In the genomic region with DNA sequence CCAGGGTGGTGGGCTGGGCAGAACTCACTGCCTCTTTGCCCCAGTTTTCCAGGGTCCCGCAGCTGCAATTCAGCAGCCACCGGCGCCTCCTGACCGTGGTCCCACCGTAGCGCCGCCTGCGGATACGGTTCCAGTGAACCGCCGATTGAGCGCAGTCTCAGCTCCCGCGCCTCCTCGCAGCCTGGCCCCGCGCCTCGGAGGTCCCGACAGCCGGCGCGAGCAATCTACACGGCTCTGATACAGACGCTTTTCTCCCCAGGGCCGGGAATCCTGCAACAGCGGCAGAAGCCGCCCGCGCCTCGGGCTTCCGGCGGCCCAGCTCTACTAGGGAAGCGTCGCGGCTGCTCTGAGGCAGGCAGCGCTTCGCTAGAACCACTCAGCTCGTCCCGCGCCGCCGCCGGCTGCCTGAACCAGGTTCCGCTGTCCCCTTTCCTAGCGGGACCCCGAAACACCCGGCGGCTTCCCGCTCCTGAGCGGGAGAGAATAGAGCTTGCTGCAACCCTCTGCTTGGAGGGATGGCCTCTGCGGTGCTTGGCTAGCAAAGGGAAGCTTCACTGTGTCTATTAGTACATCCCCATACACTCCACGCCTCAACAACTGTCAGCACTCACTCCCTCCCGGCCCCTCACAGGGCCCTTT, we compare ENCODE assay signal across 8 cellular contexts. TPM values are rescaled to one million over a fixed set of nuclear protein-coding genes. Genes with fewer than 3 reads are reported as not detected.
A peak's percentile ranks its signal among the peaks of the same experiment; 100 is the strongest.
DNase-seq lines count a peak whose midpoint lies in the region; ATAC-seq and TF ChIP-seq lines count a peak whose summit lies in the region.

No MANE protein-coding gene starts in this region.

- peaks cover 70% of the 10 kb centered on the region for H4K20me1 ChIP-seq in BLaER1

- H3K4ac ChIP-seq in mesenchymal stem cell (ENCODE audit: low read depth in 1 of 2, low read length in 2 of 2) = no peak overlapping the region

- H3K27ac ChIP-seq in BLaER1 (no peak overlapping the region), coronary artery (no peak overlapping the region), mesenchymal stem cell (ENCODE audit: low read length, poor library complexity, severe bottlenecking) (no peak overlapping the region), aorta (ENCODE audit: low read depth in 1 of 2, low read length in 2 of 2) (no peak overlapping the region)

- H3K23ac ChIP-seq in mesenchymal stem cell (ENCODE audit: low read length in 2 of 2) = peak overlapping the region in 1 of 2 experiments; percentile 91

- no peak overlapping the region for H2BK12ac ChIP-seq in mesenchymal stem cell (ENCODE audit: low read length in 2 of 2)

- H3K4me1 ChIP-seq in BLaER1 (peaks cover 29% of the 10 kb centered on the region), mesenchymal stem cell (ENCODE audit: control insufficient read depth, insufficient read depth, low read depth, low read length) (peaks cover 40% of the 10 kb centered on the region), aorta (ENCODE audit: control insufficient read depth in 1 of 2, insufficient read depth in 2 of 2, low read length in 2 of 2) (peaks cover 0 to 2% of the 10 kb centered on the region in 2 donors)

- ATAC-seq in aorta (ENCODE audit: low FRiP score) (peak; percentile 55), HG03280 (IDR thresholded peaks at IDR 0.05; ENCODE audit: unreplicated experiment) (no peak)

- no peak overlapping the region for H4K8ac ChIP-seq in mesenchymal stem cell (ENCODE audit: low read length)

- intact Hi-C loops in aorta (cut with DNase I) = no loop called here

- H3K4me2 ChIP-seq in BLaER1 = peak overlapping the region; percentile 55
- H3K4me2 ChIP-seq in mesenchymal stem cell (ENCODE audit: low read length, poor library complexity, severe bottlenecking) = peak overlapping the region; percentile 88

- no peak overlapping the region for H2BK15ac ChIP-seq in mesenchymal stem cell (ENCODE audit: low read depth, poor library complexity, severe bottlenecking)

- no peak overlapping the region for H2BK5ac ChIP-seq in mesenchymal stem cell (ENCODE audit: low read depth, low read length, poor library complexity, severe bottlenecking)

- no peak overlapping the region for H2BK120ac ChIP-seq in mesenchymal stem cell (ENCODE audit: low read depth, low read length)

- peak overlapping the region; percentile 37 for H2AFZ ChIP-seq in mesenchymal stem cell (ENCODE audit: low read depth, low read length)

- H3K9ac ChIP-seq in BLaER1 (no peak overlapping the region), mesenchymal stem cell (ENCODE audit: low read length) (no peak overlapping the region)

- H4K91ac ChIP-seq in mesenchymal stem cell (ENCODE audit: low read length) = no peak overlapping the region

- H3K27me3 ChIP-seq in BLaER1 (peaks cover 80% of the 10 kb centered on the region), mesenchymal stem cell (ENCODE audit: control insufficient read depth in 1 of 2, insufficient read depth in 1 of 2, low read length in 2 of 2) (peaks cover 74 to 88% of the 10 kb centered on the region in 2 experiments), aorta (ENCODE audit: control insufficient read depth in 1 of 2, insufficient read depth in 2 of 2, low read length in 1 of 2) (no peaks in the 10 kb centered on the region)

- H3K79me1 ChIP-seq in mesenchymal stem cell (replicated peaks; ENCODE audit: low read length, poor library complexity, severe bottlenecking) = no peaks in the 10 kb centered on the region

- no peak overlapping the region for H2AK5ac ChIP-seq in mesenchymal stem cell (ENCODE audit: low read length, severe bottlenecking)

- H3K36me3 ChIP-seq in BLaER1 = no peaks in the 10 kb centered on the region
- H3K36me3 ChIP-seq in mesenchymal stem cell (ENCODE audit: control insufficient read depth in 1 of 2, insufficient read depth in 2 of 2, low read depth in 1 of 2, low read length in 2 of 2) = no peaks in the 10 kb centered on the region
- H3K36me3 ChIP-seq in aorta (ENCODE audit: control insufficient read depth in 1 of 2, insufficient read depth in 2 of 2, low read length in 1 of 2) = no peaks in the 10 kb centered on the region

- peak overlapping the region in 1 of 2 experiments; percentile 39 for H3K14ac ChIP-seq in mesenchymal stem cell (ENCODE audit: low read length in 2 of 2)

- TF ChIP-seq CTCF in NB4 (IDR thresholded peaks at IDR 0.05; ENCODE audit: low read depth, low read length) = no peak
- TF ChIP-seq CTCF in coronary artery (IDR thresholded peaks at IDR 0.05) = no peak

- 4% methylated on average over 53 of the region's 53 CpGs for WGBS in mesenchymal stem cell
- 4 to 5% methylated on average over 46 to 53 of the region's 53 CpGs for WGBS in aorta, 2 donors

- DNase-seq in NB4 (ENCODE audit: low read depth) = peak; percentile 76
- DNase-seq in coronary artery (ENCODE audit: low spot score) = peak; percentile 66
- DNase-seq in mesenchymal stem cell = peak; percentile 36
- peak in 1 of 2 donors; percentile 81 for DNase-seq in aorta
- DNase-seq in SIG-M5 treated with dmso at 0.1 percent for 504 hours (lab: John Stamatoyannopoulos, UW; ENCODE audit: unreplicated experiment) = no peak
- DNase-seq in activated CD4-positive, CD25-positive, alpha-beta regulatory T cell treated with anti-CD3 and anti-CD28 coated beads, Interleukin-2, amount 50 U/mL, for 72 hours = no peak

- no peak overlapping the region for H3K18ac ChIP-seq in mesenchymal stem cell (ENCODE audit: low read depth in 1 of 2, low read length in 2 of 2)

- H3K4me3 ChIP-seq in BLaER1 (peak overlapping the region; percentile 50), NB4 (ENCODE audit: low read depth, low read length) (peak overlapping the region; percentile 21), coronary artery (peak overlapping the region; percentile 65), mesenchymal stem cell (ENCODE audit: insufficient read depth in 1 of 2, low read depth in 1 of 2, low read length in 2 of 2) (peak overlapping the region; percentile 54 to 66), aorta (ENCODE audit: low read length in 2 of 2) (peak overlapping the region in 1 of 2 donors; percentile 3)

- H3K9me3 ChIP-seq in BLaER1 (peaks cover 3% of the 10 kb centered on the region; the same call in 1 of the 2 replicates), mesenchymal stem cell (ENCODE audit: control insufficient read depth, low read length) (no peaks in the 10 kb centered on the region), aorta (ENCODE audit: control insufficient read depth, low read length) (no peaks in the 10 kb centered on the region)

- TF ChIP-seq POLR2A in NB4 (IDR thresholded peaks at IDR 0.05; ENCODE audit: extremely low read depth, insufficient read length) = no peak

RNA-seq across cellular contexts. Expression of a gene that starts 3.1 kb away (rescaled TPM):
- not detected for polyA plus RNA-seq in mesenchymal stem cell (2013, experiment 1 of 2)
- 0.04 TPM for polyA plus RNA-seq in mesenchymal stem cell (2013, experiment 2 of 2)
- total RNA-seq in aorta = not detected
- polyA plus RNA-seq in aorta = not detected

RNA-seq across cellular contexts. Expression of a gene that starts 3.2 kb away (rescaled TPM):
- 0.07 TPM for polyA plus RNA-seq in mesenchymal stem cell (2013, experiment 1 of 2)
- not detected for polyA plus RNA-seq in mesenchymal stem cell (2013, experiment 2 of 2)
- not detected for total RNA-seq in aorta
- not detected for polyA plus RNA-seq in aorta

RNA-seq across cellular contexts. Expression of a gene that starts 55.9 kb away (rescaled TPM):
- polyA plus RNA-seq in mesenchymal stem cell (2013, experiment 1 of 2) = not detected
- polyA plus RNA-seq in mesenchymal stem cell (2013, experiment 2 of 2) = not detected
- total RNA-seq in aorta = not detected
- not detected for polyA plus RNA-seq in aorta

Comparison
In these comparisons a context has a peak if more than half of its experiments do, and no peak if none do; other contexts are left out.
1. DNase-seq: peak in NB4 (single experiment), coronary artery (single experiment) and mesenchymal stem cell (single experiment); none in SIG-M5 treated with dmso at 0.1 percent for 504 hours (single experiment) and activated CD4-positive, CD25-positive, alpha-beta regulatory T cell treated with anti-CD3 and anti-CD28 coated beads, Interleukin-2, amount 50 U/mL, for 72 hours (single experiment).